In the genomic region with DNA sequence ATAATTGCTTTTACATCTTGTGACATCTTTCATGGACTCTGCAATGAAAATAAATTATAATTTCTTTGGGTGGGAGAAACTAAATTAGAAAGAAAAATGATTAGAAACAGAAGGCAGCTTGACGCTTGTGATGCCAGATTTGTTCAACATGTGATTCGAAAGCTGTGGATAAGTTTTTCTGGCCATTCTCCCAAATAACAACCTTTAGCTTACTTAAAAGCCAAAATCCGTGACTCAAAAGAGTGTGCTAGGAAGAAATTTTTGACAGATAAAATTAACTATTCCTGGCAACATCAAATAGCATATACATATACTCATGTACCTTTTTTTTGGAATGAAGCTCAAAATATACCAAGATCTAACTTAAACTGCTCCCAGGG, we compare ENCODE assay signal across 18 cellular contexts. TPM values are rescaled to one million over a fixed set of nuclear protein-coding genes. Genes with fewer than 3 reads are reported as not detected.
A peak's percentile ranks its signal among the peaks of the same experiment; 100 is the strongest.
DNase-seq lines count a peak whose midpoint lies in the region; ATAC-seq and TF ChIP-seq lines count a peak whose summit lies in the region.
"Had no signal": no experiment of that assay in that cellular context is flagged by ENCODE, and none has a peak within 500 bp of the region (broad histone marks: within the 10 kb centered on the region; RNA-seq: fewer than 3 reads in every experiment).

No MANE protein-coding gene starts in this region.

- TF ChIP-seq CTCF in AG04450 (IDR thresholded peaks at IDR 0.05; ENCODE audit: low read depth, low read length) (no peak), fibroblast of mammary gland (conservative IDR thresholded peaks at IDR 0.05; ENCODE audit: control insufficient read depth, insufficient read depth, low read depth, low read length) (no peak), gastroesophageal sphincter (IDR thresholded peaks at IDR 0.05) (no peak), A673 (conservative IDR thresholded peaks at IDR 0.05; ENCODE audit: low read depth, low read length) (no peak)

- H3K27ac ChIP-seq in AG04450 (ENCODE audit: low read depth, low read length) (peak overlapping the region; percentile 3), gastroesophageal sphincter (peak overlapping the region in 1 of 4 donors; percentile 5), A673 (ENCODE audit: low read depth, low read length, poor library complexity, severe bottlenecking) (no peak overlapping the region)
- H3K27ac ChIP-seq: C4-2B, HL-60, Peyer's patch, SJSA1 had no signal

- H3K36me3 ChIP-seq in gastroesophageal sphincter = no peaks in the 10 kb centered on the region
- no peaks in the 10 kb centered on the region for H3K36me3 ChIP-seq in A673 (ENCODE audit: insufficient read depth, low read length, poor library complexity, severe bottlenecking)
- H3K36me3 ChIP-seq: Peyer's patch, SJSA1 had no signal

- no TSS peak for BruUV-seq in A673 (replicated peaks; lab: Mats Ljungman, UMichigan)

- DNase-seq in AG04450 (ENCODE audit: low read depth, low spot score) = no peak
- peak; percentile 3 to 38 for DNase-seq in NCI-H446 (lab: John Stamatoyannopoulos, UW)
- DNase-seq in fibroblast of mammary gland (ENCODE audit: low read depth) = peak; percentile 75
- peak; percentile 44 for DNase-seq in middle frontal gyrus (ENCODE audit: extremely low spot score, low spot score)
- no peak for DNase-seq in NCI-H146 (lab: John Stamatoyannopoulos, UW)
- DNase-seq in NCI-H1436 (lab: John Stamatoyannopoulos, UW) = no peak
- no peak for DNase-seq in A673 (ENCODE audit: low spot score)
- DNase-seq: DMS79; H7; NCI-H2081 treated with DMSO at 0.1 percent for 48 hours; NCI-H510A; NCI-H748 treated with DMSO at 0.1 percent for 48 hours; NK-92 treated with Interleukin-12 subunit alpha and Interleukin-12 subunit beta, amount 100 ng/mL, for 24 hours; Peyer's patch had no signal

- no peak for TF ChIP-seq EP300 in gastroesophageal sphincter (IDR thresholded peaks at IDR 0.05)

- WGBS in gastroesophageal sphincter (ENCODE audit: low coverage in 1 of 2), 2 donors = 10 to 13% methylated on average over 3 of the region's 3 CpGs

- POLR2A ChIA-PET in AG04450 (lab: Yijun Ruan, JAX) = interaction anchor here (1.1 kb wide), 1 partner anchor 99 kb away, joined by 3 read pairs; no protein-coding TSS in a partner anchor
- POLR2A ChIA-PET in A673 (lab: Charles Lee; ENCODE audit: low non-redundant PET) = no interaction called here

- no peak for TF ChIP-seq POLR2A in gastroesophageal sphincter (IDR thresholded peaks at IDR 0.05)

- no peak for ATAC-seq in gastroesophageal sphincter

- no peak overlapping the region for H3K4me3 ChIP-seq in AG04450 (ENCODE audit: low read depth, low read length)
- H3K4me3 ChIP-seq in fibroblast of mammary gland (ENCODE audit: control insufficient read depth, low read depth, low read length) = no peak overlapping the region
- no peak overlapping the region for H3K4me3 ChIP-seq in gastroesophageal sphincter
- no peak overlapping the region for H3K4me3 ChIP-seq in A673 (ENCODE audit: low read depth, low read length, poor library complexity, severe bottlenecking)
- H3K4me3 ChIP-seq: Peyer's patch, SJSA1 had no signal

- no peaks in the 10 kb centered on the region for H3K9me3 ChIP-seq in AG04450 (ENCODE audit: control insufficient read depth, insufficient read depth, low read length)
- no peaks in the 10 kb centered on the region for H3K9me3 ChIP-seq in gastroesophageal sphincter
- no peaks in the 10 kb centered on the region for H3K9me3 ChIP-seq in A673 (ENCODE audit: low read depth, low read length, poor library complexity, severe bottlenecking)
- H3K9me3 ChIP-seq: Peyer's patch, SJSA1 had no signal

- intact Hi-C loops in A673 (cut with micrococcal nuclease; ENCODE audit: unreplicated experiment) = no loop called here

- H3K4me1 ChIP-seq in gastroesophageal sphincter (peaks cover 0 to 18% (median 3%) of the 10 kb centered on the region in 3 donors), A673 (ENCODE audit: insufficient read depth, low read length, poor library complexity, severe bottlenecking) (peaks cover 16% of the 10 kb centered on the region)
- H3K4me1 ChIP-seq: Peyer's patch had no signal

- CTCF ChIA-PET in AG04450 (lab: Charles Lee) = no interaction called here
- CTCF ChIA-PET in A673 (lab: Charles Lee) = no interaction called here

- H3K27me3 ChIP-seq in AG04450 (ENCODE audit: control insufficient read depth, insufficient read depth, low read length) (no peaks in the 10 kb centered on the region), gastroesophageal sphincter (no peaks in the 10 kb centered on the region), A673 (replicated peaks; ENCODE audit: insufficient read depth, low read depth, low read length, poor library complexity) (no peaks in the 10 kb centered on the region)
- H3K27me3 ChIP-seq: Peyer's patch, SJSA1 had no signal

RNA-seq across cellular contexts. Expression of a gene that starts 15.9 kb away (rescaled TPM):
- polyA plus RNA-seq in AG04450 (2011; rRNA removed) = 0.11 and 0.12 TPM in 2 replicates
- polyA minus RNA-seq in AG04450 (2011; rRNA and poly(A)+ RNA removed) = 1.3 TPM in 1 of 2 replicates, not detected in the other
- total RNA-seq in gastroesophageal sphincter (1 to 10 TPM in 2 of 4 donors, under 1 TPM in 2; 0.42 to 6.1 (median 1.4) TPM), A673 (2021) (0.33 TPM in 1 of 2 replicates, not detected in the other)
- total RNA-seq: H7 had no signal

Comparison
In these comparisons a context has a peak if more than half of its experiments do, and no peak if none do; other contexts are left out.
1. DNase-seq: peak in NCI-H446 (2 of 2), fibroblast of mammary gland (single experiment) and middle frontal gyrus (single experiment); none in AG04450 (single experiment), NCI-H146 (single experiment), NCI-H1436 (single experiment) and A673 (single experiment).